ENCODE assay signal across 2 cellular contexts in the genomic region with DNA sequence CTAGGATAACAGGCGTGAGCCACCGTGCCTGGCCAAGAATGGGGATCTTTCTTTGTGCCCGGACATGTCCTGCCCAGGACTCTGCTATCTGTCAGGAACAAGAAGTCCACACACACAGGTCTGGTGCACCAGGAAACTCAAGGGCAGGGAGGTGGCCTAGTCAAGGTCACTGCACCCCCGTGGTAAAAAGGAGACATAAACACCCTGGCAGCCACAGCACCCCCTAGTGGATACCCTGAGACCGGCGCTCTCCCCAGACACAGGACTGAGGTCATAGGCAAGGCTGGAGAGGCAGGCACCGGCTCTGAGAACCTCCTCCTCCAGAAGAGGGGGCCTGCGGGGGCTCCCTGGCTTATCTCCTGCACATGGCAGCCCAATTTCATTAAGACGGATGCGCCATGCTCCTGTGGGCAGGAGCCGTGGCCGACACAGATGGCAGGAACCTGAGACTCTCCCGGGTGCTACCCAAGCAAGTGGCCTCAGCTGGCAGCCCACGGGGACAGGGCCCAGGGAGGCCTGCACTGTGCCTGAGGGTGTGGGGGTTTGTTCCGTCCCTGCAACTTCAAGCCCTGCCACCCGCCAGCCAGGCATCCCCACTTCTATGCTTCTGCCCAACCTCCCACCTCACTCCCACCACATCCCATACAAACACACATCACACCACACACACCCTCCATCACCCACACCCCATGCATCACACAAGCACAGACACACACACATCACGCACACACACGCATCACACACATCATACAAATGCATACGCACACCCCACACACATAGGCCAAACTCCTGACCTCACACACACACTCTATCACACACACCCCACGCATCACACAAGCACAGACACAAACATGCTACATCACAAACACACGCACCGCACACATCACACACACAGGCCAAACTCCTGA.
TF ChIP-seq lines count a peak whose summit lies in the region.

No MANE protein-coding gene starts in this region.

TF ChIP-seq in GM12891, 5 proteins besides CTCF, POLR2A, EP300 and RAD21:
- no peak for TF ChIP-seq POLR2AphosphoS5 (IDR thresholded peaks at IDR 0.05; ENCODE audit: low read depth, low read length)
- TF ChIP-seq POU2F2 (IDR thresholded peaks at IDR 0.05; ENCODE audit: low read depth, low read length): no peak
- TF ChIP-seq SPI1 (IDR thresholded peaks at IDR 0.05; ENCODE audit: low read depth, low read length): no peak
- TF ChIP-seq PAX5 (IDR thresholded peaks at IDR 0.05; ENCODE audit: insufficient read depth, low read length, severe bottlenecking): no peak
- TF ChIP-seq TAF1 (IDR thresholded peaks at IDR 0.05; ENCODE audit: low read depth, low read length): no peak

TF ChIP-seq in H1, 55 proteins besides CTCF, POLR2A, EP300 and RAD21:
- TF ChIP-seq CHD2 (IDR thresholded peaks at IDR 0.05; ENCODE audit: low read length): no peak
- TF ChIP-seq SP2 (IDR thresholded peaks at IDR 0.05; ENCODE audit: low read length): no peak
- TF ChIP-seq YY1 (IDR thresholded peaks at IDR 0.05; ENCODE audit: low read depth, low read length): 0 out of 2 replicates have a peak, but pooled peaks have one; percentile 19
- TF ChIP-seq JUND (IDR thresholded peaks at IDR 0.05; ENCODE audit: low read length): peak; percentile 75
- TF ChIP-seq KDM4A (IDR thresholded peaks at IDR 0.05; ENCODE audit: low read depth, low read length, severe bottlenecking): no peak
- TF ChIP-seq TEAD4 (IDR thresholded peaks at IDR 0.05; ENCODE audit: low read depth, low read length): no peak
- TF ChIP-seq, protein P1, sequence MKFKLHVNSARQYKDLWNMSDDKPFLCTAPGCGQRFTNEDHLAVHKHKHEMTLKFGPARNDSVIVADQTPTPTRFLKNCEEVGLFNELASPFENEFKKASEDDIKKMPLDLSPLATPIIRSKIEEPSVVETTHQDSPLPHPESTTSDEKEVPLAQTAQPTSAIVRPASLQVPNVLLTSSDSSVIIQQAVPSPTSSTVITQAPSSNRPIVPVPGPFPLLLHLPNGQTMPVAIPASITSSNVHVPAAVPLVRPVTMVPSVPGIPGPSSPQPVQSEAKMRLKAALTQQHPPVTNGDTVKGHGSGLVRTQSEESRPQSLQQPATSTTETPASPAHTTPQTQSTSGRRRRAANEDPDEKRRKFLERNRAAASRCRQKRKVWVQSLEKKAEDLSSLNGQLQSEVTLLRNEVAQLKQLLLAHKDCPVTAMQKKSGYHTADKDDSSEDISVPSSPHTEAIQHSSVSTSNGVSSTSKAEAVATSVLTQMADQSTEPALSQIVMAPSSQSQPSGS (IDR thresholded peaks at IDR 0.05; ENCODE audit: low read length): peak; percentile 59; the same call in 1 of the 2 replicates
- no peak for TF ChIP-seq NANOG (IDR thresholded peaks at IDR 0.05; ENCODE audit: insufficient read depth, low read depth, low read length, poor library complexity, severe bottlenecking)
- no peak for TF ChIP-seq GTF2F1 (IDR thresholded peaks at IDR 0.05; ENCODE audit: borderline replicate concordance, low read depth, low read length)
- TF ChIP-seq JUN (IDR thresholded peaks at IDR 0.05; ENCODE audit: low read depth, low read length): no peak
- TF ChIP-seq CREB1 (IDR thresholded peaks at IDR 0.05): peak; percentile 43; the same call in 1 of the 2 replicates
- TF ChIP-seq, protein P2, sequence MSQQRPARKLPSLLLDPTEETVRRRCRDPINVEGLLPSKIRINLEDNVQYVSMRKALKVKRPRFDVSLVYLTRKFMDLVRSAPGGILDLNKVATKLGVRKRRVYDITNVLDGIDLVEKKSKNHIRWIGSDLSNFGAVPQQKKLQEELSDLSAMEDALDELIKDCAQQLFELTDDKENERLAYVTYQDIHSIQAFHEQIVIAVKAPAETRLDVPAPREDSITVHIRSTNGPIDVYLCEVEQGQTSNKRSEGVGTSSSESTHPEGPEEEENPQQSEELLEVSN (IDR thresholded peaks at IDR 0.05): no peak
- TF ChIP-seq SP4 (IDR thresholded peaks at IDR 0.05; ENCODE audit: low read length): no peak
- TF ChIP-seq TAF1 (IDR thresholded peaks at IDR 0.05; ENCODE audit: low read depth, low read length): no peak
